22 cellular contexts compared by ENCODE assay signal in genomic region chr12:127480775-127481314, GRCh38.
DNase-seq lines count a peak whose midpoint lies in the region; ATAC-seq, FAIRE-seq and TF ChIP-seq lines count a peak whose summit lies in the region.
"Had no signal": no experiment of that assay in that cellular context is flagged by ENCODE, and none has a peak within 500 bp of the region (broad histone marks: within the 10 kb centered on the region; RNA-seq: fewer than 3 reads in every experiment).

No MANE protein-coding gene starts in this region.

- H3K4me3 Mint-ChIP-seq in activated T-cell treated with anti-CD3 and anti-CD28 coated beads, Interleukin-2, amount 50 U/mL, for 72 hours = no peak overlapping the region
- H3K4me3 Mint-ChIP-seq: HFFc6 had no signal

- H3K4me1 Mint-ChIP-seq in activated T-cell treated with anti-CD3 and anti-CD28 coated beads, Interleukin-2, amount 50 U/mL, for 72 hours (ENCODE audit: low read depth) = no peaks in the 10 kb centered on the region

- H3K27ac Mint-ChIP-seq in activated T-cell treated with anti-CD3 and anti-CD28 coated beads, Interleukin-2, amount 50 U/mL, for 72 hours = no peak overlapping the region
- H3K27ac Mint-ChIP-seq: HFFc6 had no signal

- H3K27me3 Mint-ChIP-seq in activated T-cell treated with anti-CD3 and anti-CD28 coated beads, Interleukin-2, amount 50 U/mL, for 72 hours (ENCODE audit: low read depth) = no peaks in the 10 kb centered on the region

- DNase-seq in activated T-cell treated with anti-CD3 and anti-CD28 coated beads, Interleukin-2, amount 50 U/mL, for 72 hours = no peak
- DNase-seq in activated T-cell treated with anti-CD3 and anti-CD28 coated beads, Interleukin-2, amount 50 U/mL, for 1 hour = no peak
- DNase-seq in DMS53 (lab: John Stamatoyannopoulos, UW) = peak; percentile 81
- peak in 1 of 3 donors; percentile 7 for DNase-seq in mucosa of descending colon
- DNase-seq in GM19240 (ENCODE audit: insufficient read length, low spot score) = no peak
- DNase-seq in NCI-H2196 treated with DMSO at 0.1 percent for 48 hours (lab: John Stamatoyannopoulos, UW; ENCODE audit: unreplicated experiment) = no peak
- DNase-seq: BE2C, COR-L47, H7, HFFc6, MM.1S, NCI-H1105, NCI-H1694, NCI-H2081, NCI-H2171, NCI-H524 treated with DMSO at 0.1 percent for 48 hours, NCI-H82, OCI-M1 had no signal

- H3K36me3 Mint-ChIP-seq in activated T-cell treated with anti-CD3 and anti-CD28 coated beads, Interleukin-2, amount 50 U/mL, for 72 hours (ENCODE audit: insufficient read depth in 2 of 2) = no peaks in the 10 kb centered on the region

- intact Hi-C loops in mucosa of descending colon (cut with DNase I, micrococcal nuclease) = no loop called here

- H3K4me1 ChIP-seq in mucosa of descending colon (ENCODE audit: low read depth) = no peaks in the 10 kb centered on the region
- H3K4me1 ChIP-seq: BE2C had no signal

- FAIRE-seq in TTC549 (lab: Jason Lieb, UNC) = peak; percentile 99
- FAIRE-seq: GM19239 had no signal

- H3K9me3 Mint-ChIP-seq in activated T-cell treated with anti-CD3 and anti-CD28 coated beads, Interleukin-2, amount 50 U/mL, for 72 hours = peaks cover 0 to 3% of the 10 kb centered on the region in 2 donors
- H3K9me3 Mint-ChIP-seq: HFFc6 had no signal

- TF ChIP-seq CTCF in mucosa of descending colon (IDR thresholded peaks at IDR 0.05) = no peak

- H3K9me3 ChIP-seq in mucosa of descending colon = no peaks in the 10 kb centered on the region
- H3K9me3 ChIP-seq: BE2C had no signal

- peak; percentile 26 to 53 for ATAC-seq in activated T-cell treated with anti-CD3 and anti-CD28 coated beads, Interleukin-2, amount 50 U/mL, for 72 hours (replicated peaks in 1 of 2)
- ATAC-seq in mucosa of descending colon (peak; percentile 45), GM21786 (IDR thresholded peaks at IDR 0.05; ENCODE audit: unreplicated experiment) (no peak)
- ATAC-seq: Right ventricle myocardium inferior had no signal

- H3K36me3 ChIP-seq in mucosa of descending colon (ENCODE audit: low read depth) = no peaks in the 10 kb centered on the region
- H3K36me3 ChIP-seq: BE2C had no signal

- no peak overlapping the region for H3K4me3 ChIP-seq in mucosa of descending colon
